In genomic region chr9:16708638-16709435, GRCh38 we compare ENCODE assay signal across 11 cellular contexts.
A peak's percentile ranks its signal among the peaks of the same experiment; 100 is the strongest.
DNase-seq lines count a peak whose midpoint lies in the region; ATAC-seq and TF ChIP-seq lines count a peak whose summit lies in the region.
"Had no signal": no experiment of that assay in that cellular context is flagged by ENCODE, and none has a peak within 500 bp of the region (broad histone marks: within the 10 kb centered on the region; RNA-seq: fewer than 3 reads in every experiment).

No MANE protein-coding gene starts in this region.

- no peaks in the 10 kb centered on the region for H3K27me3 ChIP-seq in neural progenitor cell
- H3K27me3 ChIP-seq in upper lobe of right lung, result no peaks in the 10 kb centered on the region

- peaks cover 46% of the 10 kb centered on the region for H3F3A ChIP-seq in neural progenitor cell (ENCODE audit: low read depth)

- peak overlapping the region; percentile 10 for H3K27ac Mint-ChIP-seq in neural progenitor cell

- H3K27me3 Mint-ChIP-seq in neural progenitor cell (ENCODE audit: insufficient read depth, low read depth), result peaks cover 11% of the 10 kb centered on the region

- peak overlapping the region; percentile 41 for H3K9ac ChIP-seq in ES-I3 (ENCODE audit: low read depth, low read length)
- peak overlapping the region; percentile 6 for H3K9ac ChIP-seq in neural progenitor cell

- H3K27ac ChIP-seq in neural progenitor cell (peak overlapping the region; percentile 90), upper lobe of right lung (no peak overlapping the region)

- H3K4me3 ChIP-seq in neural progenitor cell (peak overlapping the region; percentile 40), upper lobe of right lung (no peak overlapping the region)

- ATAC-seq in upper lobe of right lung (no peak), HG03520 (IDR thresholded peaks at IDR 0.05; ENCODE audit: unreplicated experiment) (no peak), HG02610 (IDR thresholded peaks at IDR 0.05; ENCODE audit: unreplicated experiment) (no peak)

- intact Hi-C loops in upper lobe of right lung (cut with DNase I), result no loop called here

- peak overlapping the region; percentile 81 for H3K4me3 Mint-ChIP-seq in neural progenitor cell

- H3K9me3 Mint-ChIP-seq in neural progenitor cell, result no peaks in the 10 kb centered on the region

- H3K4me2 ChIP-seq in neural progenitor cell, result peak overlapping the region; percentile 74

- peak; percentile 45 for DNase-seq in RPMI8226
- peak; percentile 54 for DNase-seq in glomerular visceral epithelial cell (ENCODE audit: extremely low spot score)
- peak; percentile 72 for DNase-seq in neural progenitor cell (ENCODE audit: low spot score)
- no peak for DNase-seq in upper lobe of right lung
- no peak for DNase-seq in dermis blood vessel endothelial cell
- DNase-seq: NCI-H1694 treated with DMSO at 0.1 percent for 48 hours; stimulated activated CD4-positive, alpha-beta T cell treated with anti-CD3 and anti-CD28 coated beads, Interleukin-4, amount 100 ng/mL, for 4 hours; substantia nigra had no signal

- no peaks in the 10 kb centered on the region for H3K36me3 Mint-ChIP-seq in neural progenitor cell

- no peaks in the 10 kb centered on the region for H3K36me3 ChIP-seq in ES-I3 (ENCODE audit: insufficient read depth, low read length)
- no peaks in the 10 kb centered on the region for H3K36me3 ChIP-seq in neural progenitor cell
- H3K36me3 ChIP-seq in upper lobe of right lung, result no peaks in the 10 kb centered on the region

- H3K4me1 ChIP-seq in ES-I3 (ENCODE audit: insufficient read depth, low read length) (peaks cover 55% of the 10 kb centered on the region), neural progenitor cell (peaks cover 74% of the 10 kb centered on the region), upper lobe of right lung (peaks cover 2% of the 10 kb centered on the region)

- no peaks in the 10 kb centered on the region for H4K20me1 ChIP-seq in neural progenitor cell (ENCODE audit: low read depth)

- peak overlapping the region; percentile 86 for H2AFZ ChIP-seq in neural progenitor cell (replicated peaks)

- TF ChIP-seq CTCF in neural progenitor cell (IDR thresholded peaks at IDR 0.05) (no peak), upper lobe of right lung (IDR thresholded peaks at IDR 0.05) (no peak)

- H3K9me3 ChIP-seq in ES-I3 (ENCODE audit: control insufficient read depth, insufficient read depth, low read length) (no peaks in the 10 kb centered on the region), neural progenitor cell (ENCODE audit: low read depth) (no peaks in the 10 kb centered on the region), upper lobe of right lung (no peaks in the 10 kb centered on the region)

- H3K4me1 Mint-ChIP-seq in neural progenitor cell, result peaks cover 70% of the 10 kb centered on the region

- H3K79me2 ChIP-seq in neural progenitor cell (ENCODE audit: low read depth), result no peaks in the 10 kb centered on the region

Comparison
In these comparisons a context has a peak if more than half of its experiments do, and no peak if none do; other contexts are left out.
1. DNase-seq: peak in RPMI8226 (single experiment), glomerular visceral epithelial cell (single experiment) and neural progenitor cell (single experiment); none in upper lobe of right lung (single experiment) and dermis blood vessel endothelial cell (single experiment).